In genomic region chrX:104110499-104110951, GRCh38 we compare ENCODE assay signal across 10 cellular contexts. TPM values are rescaled to one million over a fixed set of nuclear protein-coding genes. Genes with fewer than 3 reads are reported as not detected.
DNase-seq lines count a peak whose midpoint lies in the region; ATAC-seq and TF ChIP-seq lines count a peak whose summit lies in the region.
"Not testable (repeated sequence)": the region's sequence is repeated elsewhere in the genome, so short reads cannot be mapped to it uniquely, and the experiment has no call there.
"Had no signal": no experiment of that assay in that cellular context is flagged by ENCODE, and none has a peak within 500 bp of the region (broad histone marks: within the 10 kb centered on the region; RNA-seq: fewer than 3 reads in every experiment).

No MANE protein-coding gene starts in this region.

- not testable (repeated sequence) for H4K20me1 ChIP-seq in DND-41 (ENCODE audit: insufficient read depth, low read length); neural progenitor cell (ENCODE audit: low read depth)

- not testable (repeated sequence) for H3K36me3 ChIP-seq in DND-41 (ENCODE audit: insufficient read depth, low read length); KOPT-K1 (ENCODE audit: insufficient read depth, low read length); neural progenitor cell

- CTCF ChIA-PET in activated CD4-positive, alpha-beta T cell treated with anti-CD3 and anti-CD28 coated beads, Interleukin-2, amount 10 ng/mL, durations not matched to agents 7 days and 5 days (lab: Charles Lee): not testable (repeated sequence)

- not testable (repeated sequence) for TF ChIP-seq CTCF in DND-41 (IDR thresholded peaks at IDR 0.05; ENCODE audit: borderline replicate concordance, extremely low read depth, low read length, poor library complexity, severe bottlenecking); brain (conservative IDR thresholded peaks at IDR 0.05); neural progenitor cell (IDR thresholded peaks at IDR 0.05)

- peak overlapping the region; percentile 60 for H3K27ac Mint-ChIP-seq in activated CD4-positive, alpha-beta T cell treated with anti-CD3 and anti-CD28 coated beads, Interleukin-2, amount 10 ng/mL, durations not matched to agents 7 days and 5 days
- H3K27ac Mint-ChIP-seq in brain: peak overlapping the region in 1 of 5 experiments; percentile 93
- peak overlapping the region; percentile 63 for H3K27ac Mint-ChIP-seq in neural progenitor cell

- H3F3A ChIP-seq in neural progenitor cell (ENCODE audit: low read depth): peaks cover 22% of the 10 kb centered on the region

- H3K27me3 ChIP-seq in DND-41 (ENCODE audit: insufficient read depth, low read length, poor library complexity); neural progenitor cell: not testable (repeated sequence)

- not testable (repeated sequence) for H3K36me3 Mint-ChIP-seq in activated CD4-positive, alpha-beta T cell treated with anti-CD3 and anti-CD28 coated beads, Interleukin-2, amount 10 ng/mL, durations not matched to agents 7 days and 5 days (ENCODE audit: low read depth); brain; neural progenitor cell

- DNase-seq in DND-41; activated CD4-positive, alpha-beta T cell treated with anti-CD3 and anti-CD28 coated beads, Interleukin-2, amount 10 ng/mL, durations not matched to agents 7 days and 5 days; neural progenitor cell (ENCODE audit: low spot score): not testable (repeated sequence)

- not testable (repeated sequence) for H3K9ac ChIP-seq in DND-41 (ENCODE audit: low read depth, low read length); neural progenitor cell

- not testable (repeated sequence) for H3K9me3 Mint-ChIP-seq in activated CD4-positive, alpha-beta T cell treated with anti-CD3 and anti-CD28 coated beads, Interleukin-2, amount 10 ng/mL, durations not matched to agents 7 days and 5 days; brain; neural progenitor cell

- peaks cover 31% of the 10 kb centered on the region for H3K4me1 Mint-ChIP-seq in activated CD4-positive, alpha-beta T cell treated with anti-CD3 and anti-CD28 coated beads, Interleukin-2, amount 10 ng/mL, durations not matched to agents 7 days and 5 days
- peaks cover 63% of the 10 kb centered on the region for H3K4me1 Mint-ChIP-seq in brain
- peaks cover 74% of the 10 kb centered on the region for H3K4me1 Mint-ChIP-seq in neural progenitor cell

- H3K79me2 ChIP-seq in DND-41 (ENCODE audit: insufficient read depth, low read length); neural progenitor cell (ENCODE audit: low read depth): not testable (repeated sequence)

- H3K4me3 ChIP-seq in DND-41 (ENCODE audit: low read depth in 1 of 2, low read length in 2 of 2); neural progenitor cell: not testable (repeated sequence)

- H2AFZ ChIP-seq in DND-41 (ENCODE audit: low read depth, low read length); neural progenitor cell (replicated peaks): not testable (repeated sequence)

- ATAC-seq in DND-41 (ENCODE audit: insufficient read depth, low read depth): 0 out of 3 replicates have a peak, but pooled peaks have one; percentile 42
- peak; percentile 59 for ATAC-seq in GM18909 (IDR thresholded peaks at IDR 0.05; ENCODE audit: poor library complexity, unreplicated experiment)
- ATAC-seq in GM21619 (IDR thresholded peaks at IDR 0.05; ENCODE audit: unreplicated experiment): peak; percentile 46
- peak; percentile 41 for ATAC-seq in HG03103 (IDR thresholded peaks at IDR 0.05; ENCODE audit: low read depth, unreplicated experiment)

- H3K27me3 Mint-ChIP-seq in activated CD4-positive, alpha-beta T cell treated with anti-CD3 and anti-CD28 coated beads, Interleukin-2, amount 10 ng/mL, durations not matched to agents 7 days and 5 days; brain; neural progenitor cell (ENCODE audit: insufficient read depth, low read depth): not testable (repeated sequence)

- H3K4me2 ChIP-seq in DND-41 (ENCODE audit: insufficient read depth, low read length); neural progenitor cell: not testable (repeated sequence)

- not testable (repeated sequence) for H3K9me3 ChIP-seq in DND-41 (ENCODE audit: insufficient read depth, low read length, severe bottlenecking); KOPT-K1 (ENCODE audit: insufficient read depth, low read length, poor library complexity, severe bottlenecking); neural progenitor cell (ENCODE audit: low read depth)

- not testable (repeated sequence) for H3K4me3 Mint-ChIP-seq in activated CD4-positive, alpha-beta T cell treated with anti-CD3 and anti-CD28 coated beads, Interleukin-2, amount 10 ng/mL, durations not matched to agents 7 days and 5 days
- H3K4me3 Mint-ChIP-seq in brain (peak overlapping the region in 4 of 5 experiments; percentile 67 to 95 (median 92)), neural progenitor cell (peak overlapping the region; percentile 58)

- H3K4me1 ChIP-seq in DND-41 (ENCODE audit: insufficient read depth, low read length): not testable (repeated sequence)
- H3K4me1 ChIP-seq in neural progenitor cell: peaks cover 18% of the 10 kb centered on the region

- POLR2A ChIA-PET in activated CD4-positive, alpha-beta T cell treated with anti-CD3 and anti-CD28 coated beads, Interleukin-2, amount 10 ng/mL, durations not matched to agents 7 days and 5 days (lab: Charles Lee): not testable (repeated sequence)

- not testable (repeated sequence) for H3K27ac ChIP-seq in DND-41 (ENCODE audit: low read length); neural progenitor cell
- H3K27ac ChIP-seq in KOPT-K1 (ENCODE audit: low read depth, low read length, poor library complexity, severe bottlenecking): peak overlapping the region; percentile 27

RNA-seq across cellular contexts. Expression of gene ZCCHC18, which starts 1.8 kb away (rescaled TPM):
- under 1 TPM; 0.64 to 0.65 TPM for total RNA-seq in activated CD4-positive, alpha-beta T cell treated with anti-CD3 and anti-CD28 coated beads, Interleukin-2, amount 10 ng/mL, durations not matched to agents 7 days and 5 days
- polyA plus RNA-seq in brain (ENCODE audit: insufficient read depth, low read depth, low replicate concordance): 4.3 TPM
- total RNA-seq in neural progenitor cell (ENCODE audit: low replicate concordance): 4.6 and 5.1 TPM in 2 replicates
- total RNA-seq: MCF 10A, mesenteric fat pad had no signal

RNA-seq across cellular contexts. Expression of gene TMSB15C, which starts 34.5 kb away (rescaled TPM):
- 1 to 10 TPM; 4.1 to 4.4 TPM for total RNA-seq in activated CD4-positive, alpha-beta T cell treated with anti-CD3 and anti-CD28 coated beads, Interleukin-2, amount 10 ng/mL, durations not matched to agents 7 days and 5 days
- polyA plus RNA-seq in brain (ENCODE audit: insufficient read depth, low read depth, low replicate concordance): 3.7 TPM
- total RNA-seq in neural progenitor cell (ENCODE audit: low replicate concordance): 18.8 and 20.6 TPM in 2 replicates

RNA-seq across cellular contexts. Expression of gene SLC25A53, which starts 46.3 kb away (rescaled TPM):
- total RNA-seq in activated CD4-positive, alpha-beta T cell treated with anti-CD3 and anti-CD28 coated beads, Interleukin-2, amount 10 ng/mL, durations not matched to agents 7 days and 5 days: 10 to 100 TPM in 1 of 2 experiments, 1 to 10 TPM in 1; 6.3 to 10.3 TPM
- 5.6 TPM for polyA plus RNA-seq in brain (ENCODE audit: insufficient read depth, low read depth, low replicate concordance)
- 4.0 and 4.4 TPM in 2 replicates for total RNA-seq in neural progenitor cell (ENCODE audit: low replicate concordance)

RNA-seq across cellular contexts. Expression of gene FAM199X, which starts 55.7 kb away (rescaled TPM):
- 10 to 100 TPM; 11.0 to 12.4 TPM for total RNA-seq in activated CD4-positive, alpha-beta T cell treated with anti-CD3 and anti-CD28 coated beads, Interleukin-2, amount 10 ng/mL, durations not matched to agents 7 days and 5 days
- 8.4 TPM for polyA plus RNA-seq in brain (ENCODE audit: insufficient read depth, low read depth, low replicate concordance)
- 17.9 and 28.8 TPM in 2 replicates for total RNA-seq in neural progenitor cell (ENCODE audit: low replicate concordance)
